12 cellular contexts compared by ENCODE assay signal in the genomic region with DNA sequence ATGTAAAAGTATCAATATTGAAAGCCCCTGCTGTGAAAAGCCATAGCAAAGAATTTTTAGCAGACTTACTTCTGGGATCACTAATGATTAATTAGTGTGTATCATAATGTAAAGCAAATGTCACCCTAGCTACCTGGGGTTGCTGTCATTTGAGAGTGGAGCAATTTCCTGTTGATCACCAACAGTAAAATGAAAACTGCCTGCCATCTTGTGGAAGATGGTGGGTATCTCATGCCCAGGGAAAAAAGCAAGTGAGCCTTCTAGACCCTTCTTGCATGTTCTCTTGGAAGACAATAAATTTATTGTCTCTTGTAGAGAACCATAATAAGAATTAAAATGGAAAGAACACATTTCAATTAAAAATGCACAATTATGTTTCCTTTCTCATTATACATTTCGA.
DNase-seq lines count a peak whose midpoint lies in the region; ATAC-seq and FAIRE-seq lines count a peak whose summit lies in the region.
"Had no signal": no experiment of that assay in that cellular context is flagged by ENCODE, and none has a peak within 500 bp of the region (broad histone marks: within the 10 kb centered on the region; RNA-seq: fewer than 3 reads in every experiment).

No MANE protein-coding gene starts in this region.

- no peak for ATAC-seq in GM19395 (IDR thresholded peaks at IDR 0.05; ENCODE audit: unreplicated experiment)
- ATAC-seq: body of pancreas, gastroesophageal sphincter had no signal

- no peak overlapping the region for H3K4me3 ChIP-seq in small intestine (ENCODE audit: low read depth in 1 of 2, low read length in 2 of 2)
- H3K4me3 ChIP-seq: body of pancreas, gastroesophageal sphincter had no signal

- H3K36me3 ChIP-seq in small intestine (ENCODE audit: control insufficient read depth in 2 of 2, insufficient read depth in 2 of 2, low read length in 2 of 2) = no peaks in the 10 kb centered on the region
- H3K36me3 ChIP-seq: gastroesophageal sphincter had no signal

- WGBS in small intestine, 3 donors = 25 to 44% (median 39%) methylated on average over 1 of the region's 1 CpG

- FAIRE-seq in small intestine (lab: Jason Lieb, UNC) = no peak

- no peaks in the 10 kb centered on the region for H3K27me3 ChIP-seq in small intestine (ENCODE audit: control insufficient read depth in 2 of 2, insufficient read depth in 2 of 2, low read length in 2 of 2)
- H3K27me3 ChIP-seq: body of pancreas, gastroesophageal sphincter had no signal

- H3K4me1 ChIP-seq in small intestine (ENCODE audit: control insufficient read depth in 2 of 2, insufficient read depth in 1 of 2, low read depth in 1 of 2, low read length in 1 of 2) = no peaks in the 10 kb centered on the region
- H3K4me1 ChIP-seq: body of pancreas, gastroesophageal sphincter had no signal

- H3K27ac ChIP-seq in small intestine (ENCODE audit: low read depth in 1 of 2, low read length in 1 of 2) = no peak overlapping the region
- H3K27ac ChIP-seq: body of pancreas, gastroesophageal sphincter had no signal

- H3K9me3 ChIP-seq in small intestine (ENCODE audit: control insufficient read depth, low read depth) = no peaks in the 10 kb centered on the region
- H3K9me3 ChIP-seq: body of pancreas, gastroesophageal sphincter had no signal

- DNase-seq in NCI-H526 (lab: John Stamatoyannopoulos, UW) (peak; percentile 20 to 57), NCI-H526 treated with DMSO at 0.1 percent for 48 hours (lab: John Stamatoyannopoulos, UW) (no peak), NCI-H2171 (lab: John Stamatoyannopoulos, UW) (peak; percentile 12), cerebellar cortex (ENCODE audit: low spot score) (peak; percentile 34), small intestine (peak; percentile 1), cerebellar nuclear complex (lab: John Stamatoyannopoulos, UW) (no peak)
- DNase-seq in stimulated activated naive CD4-positive, alpha-beta T cell (lab: John Stamatoyannopoulos, UW) = no peak
- DNase-seq: body of pancreas; SIG-M5; stimulated activated CD4-positive, alpha-beta T cell treated with anti-CD3 and anti-CD28 coated beads, Interleukin-4, amount 100 ng/mL, for 1 hour had no signal

Comparison
In these comparisons a context has a peak if more than half of its experiments do, and no peak if none do; other contexts are left out.
1. DNase-seq: peak in NCI-H526 (2 of 2), NCI-H2171 (single experiment), cerebellar cortex (single experiment) and small intestine (single experiment); none in NCI-H526 treated with DMSO at 0.1 percent for 48 hours (single experiment), cerebellar nuclear complex (0 of 2) and stimulated activated naive CD4-positive, alpha-beta T cell (0 of 6).